Comparison of ENCODE assay signal across 8 cellular contexts in the genomic region with DNA sequence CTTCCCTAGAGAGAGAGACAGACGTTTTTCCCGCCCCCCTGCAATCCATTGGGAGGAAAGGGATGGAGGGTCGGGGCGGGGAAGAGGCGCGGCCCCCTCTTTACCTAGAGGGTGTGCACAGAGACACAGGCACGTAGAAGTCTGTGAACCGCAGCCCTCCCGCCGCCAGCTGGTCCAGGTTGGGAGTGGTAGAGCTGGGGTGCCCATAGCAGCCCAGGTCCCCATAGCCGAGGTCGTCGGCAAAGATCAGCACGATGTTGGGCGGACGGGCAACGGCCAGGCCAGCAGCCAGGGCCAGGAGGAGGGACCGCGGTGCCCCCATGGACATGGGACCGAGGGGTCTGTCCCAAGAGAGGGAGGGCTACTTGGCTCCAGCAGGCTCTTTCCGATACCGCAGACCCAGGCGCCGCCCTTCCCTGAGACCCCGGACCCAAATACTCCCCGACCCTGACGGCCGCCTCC. TPM values are rescaled to one million over a fixed set of nuclear protein-coding genes. Genes with fewer than 3 reads are reported as not detected.
A peak's percentile ranks its signal among the peaks of the same experiment; 100 is the strongest.
DNase-seq lines count a peak whose midpoint lies in the region; ATAC-seq and TF ChIP-seq lines count a peak whose summit lies in the region.

No MANE protein-coding gene starts in this region.

- peak overlapping the region; percentile 31 for H3K27ac Mint-ChIP-seq in osteocyte (ENCODE audit: unreplicated experiment)

- peak; percentile 39 for DNase-seq in ELR (ENCODE audit: low read depth)
- no peak for DNase-seq in fibroblast of mammary gland (ENCODE audit: low read depth)
- no peak for DNase-seq in osteocyte (ENCODE audit: extremely low spot score, unreplicated experiment)
- no peak for DNase-seq in NCI-H187 treated with DMSO at 0.1 percent for 48 hours (lab: John Stamatoyannopoulos, UW)
- DNase-seq in SIG-M5 treated with dmso at 0.1 percent for 504 hours (lab: John Stamatoyannopoulos, UW; ENCODE audit: unreplicated experiment): no peak

- ATAC-seq in HG02588 (IDR thresholded peaks at IDR 0.05; ENCODE audit: unreplicated experiment) (peak; percentile 9), GM18520 (IDR thresholded peaks at IDR 0.05; ENCODE audit: unreplicated experiment) (no peak)

- H3K36me3 Mint-ChIP-seq in osteocyte (ENCODE audit: unreplicated experiment): no peaks in the 10 kb centered on the region

- H3K4me1 Mint-ChIP-seq in osteocyte (ENCODE audit: unreplicated experiment): peaks cover 10% of the 10 kb centered on the region

- peak overlapping the region; percentile 82 for H3K4me3 Mint-ChIP-seq in osteocyte (ENCODE audit: unreplicated experiment)

- H3K4me3 ChIP-seq in fibroblast of mammary gland (ENCODE audit: control insufficient read depth, low read depth, low read length): peak overlapping the region; percentile 71

- H3K9me3 Mint-ChIP-seq in osteocyte (ENCODE audit: unreplicated experiment): no peaks in the 10 kb centered on the region

- H3K27me3 Mint-ChIP-seq in osteocyte (ENCODE audit: unreplicated experiment): no peaks in the 10 kb centered on the region

- TF ChIP-seq CTCF in VCaP (conservative IDR thresholded peaks at IDR 0.05) (no peak), fibroblast of mammary gland (conservative IDR thresholded peaks at IDR 0.05; ENCODE audit: control insufficient read depth, insufficient read depth, low read depth, low read length) (no peak), osteocyte (IDR thresholded peaks at IDR 0.05) (no peak)

- peak overlapping the region; percentile 63; the same call in 1 of the 2 replicates for H3K27ac ChIP-seq in VCaP

RNA-seq across cellular contexts. Expression of a gene that starts 0.5 kb away (rescaled TPM):
- total RNA-seq in osteocyte: 43.5 and 44.0 TPM in 2 replicates

RNA-seq across cellular contexts. Expression of a gene that starts 26.9 kb away (rescaled TPM):
- 2.8 and 3.6 TPM in 2 replicates for total RNA-seq in osteocyte

RNA-seq across cellular contexts. Expression of a gene that starts 44.8 kb away (rescaled TPM):
- 75.4 and 79.9 TPM in 2 replicates for total RNA-seq in osteocyte

RNA-seq across cellular contexts. Expression of a gene that starts 45.1 kb away (rescaled TPM):
- 4.7 and 4.8 TPM in 2 replicates for total RNA-seq in osteocyte

RNA-seq across cellular contexts. Expression of a gene that starts 49.3 kb away (rescaled TPM):
- total RNA-seq in osteocyte: 49.8 and 60.7 TPM in 2 replicates
